In genomic region chr9:33341182-33341581, GRCh38 we compare ENCODE assay signal across 28 cellular contexts.
"Had no signal": no experiment of that assay in that cellular context is flagged by ENCODE, and none has a peak within 500 bp of the region (broad histone marks: within the 10 kb centered on the region; RNA-seq: fewer than 3 reads in every experiment).

No MANE protein-coding gene starts in this region.

- H3K9me3 ChIP-seq: ascending aorta, thoracic aorta had no signal

- H3K4me3 Mint-ChIP-seq: activated CD4-positive, alpha-beta T cell treated with anti-CD3 and anti-CD28 coated beads, Interleukin-2, amount 10 ng/mL, durations not matched to agents 7 days and 5 days; activated naive CD8-positive, alpha-beta T cell treated with anti-CD3 and anti-CD28 coated beads, Interleukin-2, amount 10 ng/mL, durations not matched to agents 7 days and 5 days; brain; neural progenitor cell; T-helper 2 cell treated with Interferon-gamma antibody and Interleukin-4, amounts not matched to agents 5 μg/mL and 100 μg/mL, for 36 hours had no signal

- H3K27me3 ChIP-seq: ascending aorta, cardiac muscle cell, dorsolateral prefrontal cortex, esophagus muscularis mucosa, foreskin keratinocyte, left lung, neural progenitor cell, right atrium auricular region had no signal

- H3K27me3 Mint-ChIP-seq: activated CD4-positive, alpha-beta T cell treated with anti-CD3 and anti-CD28 coated beads, Interleukin-2, amount 10 ng/mL, durations not matched to agents 7 days and 5 days; activated naive CD8-positive, alpha-beta T cell treated with anti-CD3 and anti-CD28 coated beads, Interleukin-2, amount 10 ng/mL, durations not matched to agents 7 days and 5 days had no signal

- H3K27ac Mint-ChIP-seq: activated CD4-positive, alpha-beta T cell treated with anti-CD3 and anti-CD28 coated beads, Interleukin-2, amount 10 ng/mL, durations not matched to agents 7 days and 5 days; activated naive CD8-positive, alpha-beta T cell treated with anti-CD3 and anti-CD28 coated beads, Interleukin-2, amount 10 ng/mL, durations not matched to agents 7 days and 5 days; brain; neural progenitor cell; T-helper 2 cell treated with Interferon-gamma antibody and Interleukin-4, amounts not matched to agents 5 μg/mL and 100 μg/mL, for 36 hours had no signal

- H3K27ac ChIP-seq: ascending aorta, cardiac muscle cell, coronary artery, dorsolateral prefrontal cortex, esophagus muscularis mucosa, foreskin keratinocyte, left lung, lower lobe of right lung, neural progenitor cell, right atrium auricular region, thoracic aorta had no signal

- H3K4me1 ChIP-seq: ascending aorta, left lung, lower lobe of right lung, neural progenitor cell, right atrium auricular region had no signal

- ATAC-seq: foreskin keratinocyte, left lung, lower lobe of right lung, natural killer cell had no signal

- DNase-seq: activated CD4-positive, alpha-beta T cell treated with anti-CD3 and anti-CD28 coated beads, Interleukin-2, amount 10 ng/mL, durations not matched to agents 7 days and 5 days; activated CD4-positive, CD25-positive, alpha-beta regulatory T cell treated with anti-CD3 and anti-CD28 coated beads, Interleukin-2, amount 50 U/mL, for 72 hours; activated effector memory CD4-positive, alpha-beta T cell treated with Interleukin-2 at 50 U/mL for 16 hours; activated naive CD4-positive, alpha-beta T cell treated with Interleukin-2 at 50 U/mL for 16 hours; activated naive CD8-positive, alpha-beta T cell treated with anti-CD3 and anti-CD28 coated beads, Interleukin-2, amount 10 ng/mL, durations not matched to agents 7 days and 5 days; activated T-cell treated with anti-CD3 and anti-CD28 coated beads for 4 hours; cerebellar nuclear complex; dorsolateral prefrontal cortex; foreskin keratinocyte; left lung; lower lobe of right lung; mesendoderm; natural killer cell; occipital lobe; stimulated activated CD4-positive, alpha-beta T cell treated with anti-CD3 and anti-CD28 coated beads, Interleukin-2, amount 100 ng/mL, for 24 hours; stimulated activated naive CD4-positive, alpha-beta T cell treated with Interleukin-2 at 50 U/mL for 16 hours; T-helper 1 cell; trophoblast cell had no signal

- H3K4me3 ChIP-seq: ascending aorta, cardiac muscle cell, coronary artery, dorsolateral prefrontal cortex, esophagus muscularis mucosa, left lung, lower lobe of right lung, neural progenitor cell, right atrium auricular region, smooth muscle cell, thoracic aorta had no signal

- H3K4me1 Mint-ChIP-seq: brain, neural progenitor cell had no signal
